8 cellular contexts compared by ENCODE assay signal in genomic region chr17:4498461-4499397, GRCh38. TPM values are rescaled to one million over a fixed set of nuclear protein-coding genes. Genes with fewer than 3 reads are reported as not detected.
DNase-seq lines count a peak whose midpoint lies in the region; ATAC-seq and TF ChIP-seq lines count a peak whose summit lies in the region.

A gene with protein sequence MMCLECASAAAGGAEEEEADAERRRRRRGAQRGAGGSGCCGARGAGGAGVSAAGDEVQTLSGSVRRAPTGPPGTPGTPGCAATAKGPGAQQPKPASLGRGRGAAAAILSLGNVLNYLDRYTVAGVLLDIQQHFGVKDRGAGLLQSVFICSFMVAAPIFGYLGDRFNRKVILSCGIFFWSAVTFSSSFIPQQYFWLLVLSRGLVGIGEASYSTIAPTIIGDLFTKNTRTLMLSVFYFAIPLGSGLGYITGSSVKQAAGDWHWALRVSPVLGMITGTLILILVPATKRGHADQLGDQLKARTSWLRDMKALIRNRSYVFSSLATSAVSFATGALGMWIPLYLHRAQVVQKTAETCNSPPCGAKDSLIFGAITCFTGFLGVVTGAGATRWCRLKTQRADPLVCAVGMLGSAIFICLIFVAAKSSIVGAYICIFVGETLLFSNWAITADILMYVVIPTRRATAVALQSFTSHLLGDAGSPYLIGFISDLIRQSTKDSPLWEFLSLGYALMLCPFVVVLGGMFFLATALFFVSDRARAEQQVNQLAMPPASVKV (plus strand): TSS chr17:4498881. CDS start chr17:4499048, 167 bp downstream.

- intact Hi-C loops in adrenal gland (cut with DNase I): no loop called here

- H3K9me3 ChIP-seq in HUES64 (ENCODE audit: insufficient read depth, low read depth, low read length) (no peaks in the 10 kb centered on the region), adrenal gland (replicated peaks in 1 of 3) (no peaks in the 10 kb centered on the region), right atrium auricular region (no peaks in the 10 kb centered on the region), upper lobe of left lung (no peaks in the 10 kb centered on the region)

- H3K9ac ChIP-seq in HUES64 (ENCODE audit: low read depth, low read length): no peak within 1 kb of the TSS

- H3K27ac ChIP-seq in HUES64 (ENCODE audit: low read depth, low read length): no peak within 1 kb of the TSS
- peak within 1 kb of the TSS in 1 of 5 donors; percentile 37 for H3K27ac ChIP-seq in adrenal gland
- peak within 1 kb of the TSS; percentile 35 to 51 for H3K27ac ChIP-seq in right atrium auricular region
- H3K27ac ChIP-seq in upper lobe of left lung: peak within 1 kb of the TSS; percentile 78 to 87 (median 80)

- H3K27me3 ChIP-seq in HUES64 (ENCODE audit: insufficient read depth, low read length) (peaks cover 51% of the 10 kb centered on the region), adrenal gland (peaks cover 6% of the 10 kb centered on the region), right atrium auricular region (no peaks in the 10 kb centered on the region), upper lobe of left lung (no peaks in the 10 kb centered on the region)

- H3K36me3 ChIP-seq in HUES64 (ENCODE audit: insufficient read depth, low read length) (no peaks in the 10 kb centered on the region), adrenal gland (replicated peaks in 1 of 2) (no peaks in the 10 kb centered on the region), right atrium auricular region (no peaks in the 10 kb centered on the region), upper lobe of left lung (peaks cover 0 to 4% (median 0%) of the 10 kb centered on the region in 4 donors)

- WGBS in HUES64: 2% methylated on average over 117 of the region's 117 CpGs
- WGBS in adrenal gland, 4 donors: 0 to 1% (median 1%) methylated on average over 18 to 114 of the region's 117 CpGs; no CpG with 5 or more reads in 1 of the 4 donors
- WGBS in upper lobe of left lung, 2 donors: 0 to 20% methylated on average over 1 to 11 of the region's 117 CpGs

- DNase-seq in GM13977 (ENCODE audit: low spot score) (peak; percentile 96), SW480 (ENCODE audit: low spot score) (peak; percentile 78), adrenal gland (peak in 5 of 7 donors; percentile 44 to 64 (median 54)), right atrium auricular region (ENCODE audit: low spot score) (no peak), pons (ENCODE audit: low spot score) (peak; percentile 75), upper lobe of left lung (peak; percentile 73 to 95)

- TF ChIP-seq POLR2A in adrenal gland (IDR thresholded peaks at IDR 0.05): peak in 1 of 2 donors; percentile 34
- peak in 1 of 4 donors; percentile 64 for TF ChIP-seq POLR2A in upper lobe of left lung (IDR thresholded peaks at IDR 0.05)

- TF ChIP-seq CTCF in GM13977 (IDR thresholded peaks at IDR 0.05; ENCODE audit: extremely low read depth, insufficient read depth, missing control alignments) (no peak), adrenal gland (IDR thresholded peaks at IDR 0.05) (no peak), right atrium auricular region (IDR thresholded peaks at IDR 0.05) (no peak), upper lobe of left lung (IDR thresholded peaks at IDR 0.05) (no peak)

- no peak for TF ChIP-seq EP300 in upper lobe of left lung (IDR thresholded peaks at IDR 0.05)

- ATAC-seq in upper lobe of left lung (ENCODE audit: low FRiP score in 2 of 2) (peak; percentile 67 to 89), HG02623 (IDR thresholded peaks at IDR 0.05; ENCODE audit: unreplicated experiment) (no peak)

- H3K4me3 ChIP-seq in HUES64 (ENCODE audit: low read length) (peak within 1 kb of the TSS; percentile 48), adrenal gland (peak within 1 kb of the TSS in 1 of 4 donors; percentile 52), right atrium auricular region (peak within 1 kb of the TSS; percentile 41 to 59), upper lobe of left lung (peak within 1 kb of the TSS; percentile 32 to 71 (median 63))

- H3K4me1 ChIP-seq in HUES64 (ENCODE audit: insufficient read depth, low read length) (no peaks in the 10 kb centered on the region), adrenal gland (replicated peaks in 1 of 2) (peaks cover 5 to 12% of the 10 kb centered on the region in 2 donors), right atrium auricular region (peaks cover 0 to 48% of the 10 kb centered on the region in 2 donors), upper lobe of left lung (peaks cover 36 to 56% (median 52%) of the 10 kb centered on the region in 4 donors)

- in situ Hi-C loops in GM13977 (cut with MboI; ENCODE audit: low pct_unique_long_range_greater_than_20kb, low sequenced_read_pairs, unreplicated experiment): no loop called here

RNA-seq across cellular contexts. Expression of the gene that starts here (rescaled TPM):
- 0.55 TPM for polyA plus RNA-seq in HUES64 (2013, experiment 1 of 2)
- 0.76 TPM for polyA plus RNA-seq in HUES64 (2013, experiment 2 of 2)
- 10 to 100 TPM in 1 of 8 donors, 1 to 10 TPM in 7; 4.9 to 15.1 (median 7.7) TPM for total RNA-seq in adrenal gland
- polyA plus RNA-seq in adrenal gland: 10 to 100 TPM in 2 of 3 donors, under 1 TPM in 1; 0.90 to 25.1 (median 10.4) TPM
- total RNA-seq in right atrium auricular region: 10 to 100 TPM in 1 of 2 donors, 1 to 10 TPM in 1; 7.2 to 16.8 TPM
- total RNA-seq in upper lobe of left lung: 10 to 100 TPM; 41.8 to 89.1 (median 55.2) TPM
